In genomic region chr9:136760834-136761544, GRCh38 we compare ENCODE assay signal across 9 cellular contexts. TPM values are rescaled to one million over a fixed set of nuclear protein-coding genes. Genes with fewer than 3 reads are reported as not detected.
DNase-seq lines count a peak whose midpoint lies in the region; ATAC-seq, FAIRE-seq and TF ChIP-seq lines count a peak whose summit lies in the region.
"Not testable (repeated sequence)": the region's sequence is repeated elsewhere in the genome, so short reads cannot be mapped to it uniquely, and the experiment has no call there.
"Had no signal": no experiment of that assay in that cellular context is flagged by ENCODE, and none has a peak within 500 bp of the region (broad histone marks: within the 10 kb centered on the region; RNA-seq: fewer than 3 reads in every experiment).

No MANE protein-coding gene starts in this region.

- H3K27ac ChIP-seq in C4-2B, RWPE1: not testable (repeated sequence)

- TF ChIP-seq CTCF in C4-2B (conservative IDR thresholded peaks at IDR 0.05) (peak; percentile 87), RWPE1 (conservative IDR thresholded peaks at IDR 0.05; ENCODE audit: low read depth) (peak; percentile 81)

- not testable (repeated sequence) for H3K4me3 Mint-ChIP-seq in activated naive CD8-positive, alpha-beta T cell treated with anti-CD3 and anti-CD28 coated beads, Interleukin-2, amount 10 ng/mL, durations not matched to agents 7 days and 5 days; stimulated activated effector memory CD8-positive, alpha-beta T cell treated with anti-CD3 and anti-CD28 coated beads, Interleukin-12 subunit alpha, Interleukin-12 subunit beta, amount 100 ng/mL, for 72 hours

- peak; percentile 57 for FAIRE-seq in GM19239 (lab: Jason Lieb, UNC)

- not testable (repeated sequence) for H3K9me3 Mint-ChIP-seq in activated naive CD8-positive, alpha-beta T cell treated with anti-CD3 and anti-CD28 coated beads, Interleukin-2, amount 10 ng/mL, durations not matched to agents 7 days and 5 days; stimulated activated effector memory CD8-positive, alpha-beta T cell treated with anti-CD3 and anti-CD28 coated beads, Interleukin-12 subunit alpha, Interleukin-12 subunit beta, amount 100 ng/mL, for 72 hours

- H3K36me3 Mint-ChIP-seq in activated naive CD8-positive, alpha-beta T cell treated with anti-CD3 and anti-CD28 coated beads, Interleukin-2, amount 10 ng/mL, durations not matched to agents 7 days and 5 days; stimulated activated effector memory CD8-positive, alpha-beta T cell treated with anti-CD3 and anti-CD28 coated beads, Interleukin-12 subunit alpha, Interleukin-12 subunit beta, amount 100 ng/mL, for 72 hours: not testable (repeated sequence)

- POLR2A ChIA-PET in RWPE1 (lab: Yijun Ruan, JAX; ENCODE audit: low non-redundant PET), result interaction anchor here (0.6 to 1.0 kb wide), 2 partner anchors 33 to 124 kb away, joined by 3 read pairs; no protein-coding TSS in a partner anchor
- POLR2A ChIA-PET in activated naive CD8-positive, alpha-beta T cell treated with anti-CD3 and anti-CD28 coated beads, Interleukin-2, amount 10 ng/mL, durations not matched to agents 7 days and 5 days (lab: Charles Lee), result not testable (repeated sequence)

- DNase-seq in GM19239 (ENCODE audit: insufficient read length, low spot score); stimulated activated effector memory CD8-positive, alpha-beta T cell treated with anti-CD3 and anti-CD28 coated beads, Interleukin-12 subunit alpha, Interleukin-12 subunit beta, amount 100 ng/mL, for 72 hours (ENCODE audit: low spot score in 2 of 2): not testable (repeated sequence)
- DNase-seq in NCI-H1092 treated with DMSO at 0.1 percent for 48 hours (lab: John Stamatoyannopoulos, UW) (peak; percentile 34), RWPE1 (ENCODE audit: low spot score) (peak; percentile 63), fibroblast of peridontal ligament (ENCODE audit: extremely low read depth) (peak; percentile 63), medulla oblongata (ENCODE audit: extremely low spot score) (peak; percentile 48)
- peak; percentile 33 for DNase-seq in activated naive CD8-positive, alpha-beta T cell treated with anti-CD3 and anti-CD28 coated beads, Interleukin-2, amount 10 ng/mL, durations not matched to agents 7 days and 5 days

- CTCF ChIA-PET in RWPE1 (lab: Yijun Ruan, JAX), result interaction anchor here (0.5 to 1.4 kb wide), 9 partner anchors 16 to 123 kb away, joined by 3 to 8 read pairs (median 3); no protein-coding TSS in a partner anchor

- H3K4me1 Mint-ChIP-seq in activated naive CD8-positive, alpha-beta T cell treated with anti-CD3 and anti-CD28 coated beads, Interleukin-2, amount 10 ng/mL, durations not matched to agents 7 days and 5 days; stimulated activated effector memory CD8-positive, alpha-beta T cell treated with anti-CD3 and anti-CD28 coated beads, Interleukin-12 subunit alpha, Interleukin-12 subunit beta, amount 100 ng/mL, for 72 hours: not testable (repeated sequence)

- not testable (repeated sequence) for H3K27ac Mint-ChIP-seq in activated naive CD8-positive, alpha-beta T cell treated with anti-CD3 and anti-CD28 coated beads, Interleukin-2, amount 10 ng/mL, durations not matched to agents 7 days and 5 days; stimulated activated effector memory CD8-positive, alpha-beta T cell treated with anti-CD3 and anti-CD28 coated beads, Interleukin-12 subunit alpha, Interleukin-12 subunit beta, amount 100 ng/mL, for 72 hours

- not testable (repeated sequence) for H3K27me3 Mint-ChIP-seq in activated naive CD8-positive, alpha-beta T cell treated with anti-CD3 and anti-CD28 coated beads, Interleukin-2, amount 10 ng/mL, durations not matched to agents 7 days and 5 days

- peak; percentile 41 for ATAC-seq in activated naive CD8-positive, alpha-beta T cell treated with anti-CD3 and anti-CD28 coated beads, Interleukin-2, amount 10 ng/mL, durations not matched to agents 7 days and 5 days (ENCODE audit: low read depth)
- peak; percentile 43 for ATAC-seq in stimulated activated effector memory CD8-positive, alpha-beta T cell treated with anti-CD3 and anti-CD28 coated beads, Interleukin-12 subunit alpha, Interleukin-12 subunit beta, amount 100 ng/mL, for 72 hours

RNA-seq across cellular contexts. Expression of gene LCN8, which starts 2.9 kb away (rescaled TPM):
- total RNA-seq in activated naive CD8-positive, alpha-beta T cell treated with anti-CD3 and anti-CD28 coated beads, Interleukin-2, amount 10 ng/mL, durations not matched to agents 7 days and 5 days, result not detected
- total RNA-seq: vagina had no signal

RNA-seq across cellular contexts. Expression of gene LCN15, which starts 3.3 kb away (rescaled TPM):
- not detected for total RNA-seq in activated naive CD8-positive, alpha-beta T cell treated with anti-CD3 and anti-CD28 coated beads, Interleukin-2, amount 10 ng/mL, durations not matched to agents 7 days and 5 days
- total RNA-seq: vagina had no signal

RNA-seq across cellular contexts. Expression of gene LCN6, which starts 12.7 kb away (rescaled TPM):
- total RNA-seq in activated naive CD8-positive, alpha-beta T cell treated with anti-CD3 and anti-CD28 coated beads, Interleukin-2, amount 10 ng/mL, durations not matched to agents 7 days and 5 days, result not detected

RNA-seq across cellular contexts. Expression of gene LCN10, which starts 18.2 kb away (rescaled TPM):
- total RNA-seq in activated naive CD8-positive, alpha-beta T cell treated with anti-CD3 and anti-CD28 coated beads, Interleukin-2, amount 10 ng/mL, durations not matched to agents 7 days and 5 days, result 1 to 10 TPM in 1 of 2 experiments, under 1 TPM in 1; 1.00 to 1.0 TPM

RNA-seq across cellular contexts. Expression of gene TMEM141, which starts 30.2 kb away (rescaled TPM):
- 10 to 100 TPM; 37.5 to 43.6 TPM for total RNA-seq in activated naive CD8-positive, alpha-beta T cell treated with anti-CD3 and anti-CD28 coated beads, Interleukin-2, amount 10 ng/mL, durations not matched to agents 7 days and 5 days
